ENCODE assay signal across 8 cellular contexts in the genomic region with DNA sequence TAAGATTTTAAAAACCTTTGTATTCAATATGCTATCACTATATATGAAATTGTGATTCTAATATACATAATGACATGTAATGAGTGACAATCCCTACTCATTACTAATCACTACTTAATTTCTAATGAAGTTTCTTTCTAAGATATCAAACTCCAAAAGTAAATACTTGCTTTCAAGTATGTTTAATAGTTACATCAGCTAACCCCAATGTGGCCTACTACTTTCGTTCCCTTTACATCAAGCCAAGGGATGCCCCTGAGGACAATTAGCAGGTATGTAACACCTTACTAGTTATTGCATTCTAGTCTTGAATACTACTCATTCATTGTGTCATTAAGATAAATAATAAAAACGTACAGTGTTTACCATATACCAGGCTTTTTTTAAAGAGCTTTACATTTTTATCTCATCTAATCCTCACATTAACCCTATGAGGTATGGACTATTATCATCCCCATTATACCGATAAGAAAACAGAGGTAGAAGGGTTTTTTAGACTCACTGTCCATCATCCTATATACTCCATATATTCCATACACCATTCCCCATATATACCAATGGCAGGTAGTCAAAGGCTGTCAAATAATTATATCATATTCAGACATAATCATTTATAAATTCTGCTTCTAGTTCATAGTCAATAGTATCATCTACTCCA. TPM values are rescaled to one million over a fixed set of nuclear protein-coding genes. Genes with fewer than 3 reads are reported as not detected.
DNase-seq lines count a peak whose midpoint lies in the region; ATAC-seq, FAIRE-seq and TF ChIP-seq lines count a peak whose summit lies in the region.

No MANE protein-coding gene starts in this region.

- H3K4me1 Mint-ChIP-seq in brain: peaks cover 41% of the 10 kb centered on the region

- H3K27ac Mint-ChIP-seq in brain: peak overlapping the region in 4 of 5 experiments; percentile 90 to 100 (median 99)

- no peak for DNase-seq in right atrium auricular region (ENCODE audit: low spot score)
- DNase-seq in left cardiac atrium: no peak
- DNase-seq in vagina (ENCODE audit: extremely low spot score in 2 of 2): no peak
- DNase-seq in stimulated activated CD4-positive, alpha-beta T cell treated with anti-CD3 and anti-CD28 coated beads, Interleukin-4, amount 100 ng/mL, for 1 hour: no peak
- DNase-seq in GM19239 (ENCODE audit: insufficient read length, low spot score): no peak

- WGBS in mesodermal cell (ENCODE audit: insufficient coverage in 2 of 2), 2 experiments: no CpG with 5 or more reads among the region's 3 CpGs

- peaks cover 0 to 33% of the 10 kb centered on the region in 2 donors for H3K4me1 ChIP-seq in right atrium auricular region
- H3K4me1 ChIP-seq in mesodermal cell (ENCODE audit: control insufficient read depth, insufficient read depth, low read length, poor library complexity, severe bottlenecking): no peaks in the 10 kb centered on the region
- H3K4me1 ChIP-seq in vagina: peaks cover 65% of the 10 kb centered on the region

- TF ChIP-seq POLR2A in vagina (IDR thresholded peaks at IDR 0.05): no peak

- peak overlapping the region; percentile 80 to 94 for H3K4me3 ChIP-seq in right atrium auricular region
- peak overlapping the region; percentile 95 for H3K4me3 ChIP-seq in mesodermal cell (ENCODE audit: extremely low read depth, insufficient read depth, low read length, poor library complexity, severe bottlenecking)
- peak overlapping the region; percentile 82 to 98 for H3K4me3 ChIP-seq in vagina

- H3K27ac ChIP-seq in right atrium auricular region (peak overlapping the region; percentile 40 to 97), mesodermal cell (ENCODE audit: low read depth, low read length, severe bottlenecking) (no peak overlapping the region), vagina (peak overlapping the region; percentile 99)

- no peaks in the 10 kb centered on the region for H3K9me3 ChIP-seq in right atrium auricular region
- H3K9me3 ChIP-seq in mesodermal cell (ENCODE audit: control insufficient read depth, low read length): no peaks in the 10 kb centered on the region
- H3K9me3 ChIP-seq in vagina: no peaks in the 10 kb centered on the region

- H3K36me3 ChIP-seq in right atrium auricular region (peaks cover 33% of the 10 kb centered on the region), mesodermal cell (ENCODE audit: control insufficient read depth, insufficient read depth, low read length) (peaks cover 48% of the 10 kb centered on the region), vagina (peaks cover 0 to 32% of the 10 kb centered on the region in 2 donors)

- H3K36me3 Mint-ChIP-seq in brain: peaks cover 62% of the 10 kb centered on the region

- no peak for FAIRE-seq in GM19239 (lab: Jason Lieb, UNC)

- ATAC-seq in left cardiac atrium (no peak), GM18517 (IDR thresholded peaks at IDR 0.05; ENCODE audit: unreplicated experiment) (no peak)

- H3K9me3 Mint-ChIP-seq in brain: no peaks in the 10 kb centered on the region

- TF ChIP-seq CTCF in right atrium auricular region (IDR thresholded peaks at IDR 0.05) (no peak), brain (conservative IDR thresholded peaks at IDR 0.05) (no peak), vagina (IDR thresholded peaks at IDR 0.05) (no peak)

- intact Hi-C loops in left cardiac atrium (cut with DNase I): no loop called here
- intact Hi-C loops in vagina (cut with DNase I): no loop called here

- no peaks in the 10 kb centered on the region for H3K27me3 ChIP-seq in right atrium auricular region
- H3K27me3 ChIP-seq in vagina: no peaks in the 10 kb centered on the region

- H3K27me3 Mint-ChIP-seq in brain: peaks cover 28% of the 10 kb centered on the region

- H3K4me3 Mint-ChIP-seq in brain: peak overlapping the region; percentile 89 to 100 (median 98)

RNA-seq across cellular contexts. Expression of gene PPP1R15B, which starts 4.2 kb away (rescaled TPM):
- 10 to 100 TPM; 27.3 to 30.9 TPM for total RNA-seq in right atrium auricular region
- total RNA-seq in left cardiac atrium: 10 to 100 TPM; 22.1 to 37.5 TPM
- 11.4 TPM for polyA plus RNA-seq in brain (ENCODE audit: insufficient read depth, low read depth, low replicate concordance)
- polyA plus RNA-seq in mesodermal cell (2013, experiment 1 of 2): 22.3 TPM
- polyA plus RNA-seq in mesodermal cell (2013, experiment 2 of 2): 22.4 TPM
- total RNA-seq in vagina: 42.0 TPM

RNA-seq across cellular contexts. Expression of gene PLEKHA6, which starts 47.7 kb away (rescaled TPM):
- total RNA-seq in right atrium auricular region: 10 to 100 TPM; 18.1 to 25.7 TPM
- total RNA-seq in left cardiac atrium: 10 to 100 TPM; 14.1 to 19.8 TPM
- 27.8 TPM for polyA plus RNA-seq in brain (ENCODE audit: insufficient read depth, low read depth, low replicate concordance)
- 7.6 TPM for polyA plus RNA-seq in mesodermal cell (2013, experiment 1 of 2)
- polyA plus RNA-seq in mesodermal cell (2013, experiment 2 of 2): 9.2 TPM
- total RNA-seq in vagina: 15.0 TPM
